Comparison of ENCODE assay signal across 8 cellular contexts in the genomic region with DNA sequence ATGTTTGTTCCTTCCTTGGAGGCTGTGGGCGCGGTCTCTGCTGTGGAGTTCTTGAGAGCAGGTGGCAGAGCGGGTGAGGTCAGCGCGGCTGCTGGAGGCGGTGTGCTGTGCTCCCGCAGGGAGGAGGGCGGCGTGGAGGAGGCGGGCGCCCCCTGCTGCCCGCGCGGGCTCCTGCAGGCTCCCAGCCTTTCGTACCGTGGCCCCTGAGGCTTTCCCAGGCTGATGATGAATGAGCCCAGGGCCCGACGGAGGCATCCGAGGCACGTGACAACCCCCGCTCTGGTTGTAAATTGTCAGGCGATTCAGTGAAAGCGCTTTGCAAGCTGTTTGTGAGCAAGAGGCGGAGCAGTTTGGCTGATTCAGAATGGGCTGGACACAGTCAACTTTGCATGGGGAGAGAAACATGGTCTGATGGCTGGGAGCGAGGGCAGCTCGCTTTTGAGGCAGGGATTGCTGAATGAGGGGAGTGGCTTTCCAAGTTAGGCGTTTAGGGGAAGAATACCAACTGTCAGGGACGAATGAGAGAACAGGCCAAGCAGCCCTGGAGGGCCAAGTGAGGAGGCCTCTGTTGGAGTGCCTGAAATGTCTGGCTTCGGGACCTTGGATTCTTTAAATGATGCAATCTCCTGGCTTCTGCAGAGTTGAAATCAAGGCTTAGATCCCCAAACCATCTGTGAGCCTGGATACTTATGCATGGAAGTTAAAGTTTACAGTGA. TPM values are rescaled to one million over a fixed set of nuclear protein-coding genes. Genes with fewer than 3 reads are reported as not detected.
DNase-seq lines count a peak whose midpoint lies in the region; ATAC-seq and TF ChIP-seq lines count a peak whose summit lies in the region.

No MANE protein-coding gene starts in this region.

- no peak overlapping the region for H3K4me3 ChIP-seq in mesodermal cell (ENCODE audit: extremely low read depth, insufficient read depth, low read length, poor library complexity, severe bottlenecking)

- H3K36me3 ChIP-seq in mesodermal cell (ENCODE audit: control insufficient read depth, insufficient read depth, low read length), result no peaks in the 10 kb centered on the region

- peak overlapping the region; percentile 50 for H3K4me3 Mint-ChIP-seq in endothelial cell (ENCODE audit: unreplicated experiment)

- peak overlapping the region; percentile 21 for H3K27ac Mint-ChIP-seq in endothelial cell (ENCODE audit: unreplicated experiment)

- H3K27ac ChIP-seq in mesodermal cell (ENCODE audit: low read depth, low read length, severe bottlenecking), result peak overlapping the region; percentile 95

- H3K36me3 Mint-ChIP-seq in endothelial cell (ENCODE audit: low read depth, unreplicated experiment), result peaks cover 11% of the 10 kb centered on the region

- H3K9me3 ChIP-seq in mesodermal cell (ENCODE audit: control insufficient read depth, low read length), result peaks cover 12% of the 10 kb centered on the region

- peaks cover 5% of the 10 kb centered on the region for H3K4me1 Mint-ChIP-seq in endothelial cell (ENCODE audit: unreplicated experiment)

- no peaks in the 10 kb centered on the region for H3K9me3 Mint-ChIP-seq in endothelial cell (ENCODE audit: unreplicated experiment)

- H3K27me3 Mint-ChIP-seq in endothelial cell (ENCODE audit: unreplicated experiment), result peaks cover 8% of the 10 kb centered on the region

- TF ChIP-seq CTCF in endothelial cell (IDR thresholded peaks at IDR 0.05; ENCODE audit: unreplicated experiment), result peak; percentile 94

- peaks cover 9% of the 10 kb centered on the region for H3K4me1 ChIP-seq in mesodermal cell (ENCODE audit: control insufficient read depth, insufficient read depth, low read length, poor library complexity, severe bottlenecking)

- DNase-seq in NCI-H748 treated with DMSO at 0.1 percent for 48 hours (lab: John Stamatoyannopoulos, UW) (peak; percentile 76), endothelial cell (ENCODE audit: low spot score) (peak; percentile 85)
- DNase-seq in activated CD8-positive, alpha-beta memory T cell treated with anti-CD3 and anti-CD28 coated beads, Interleukin-2, amount 50 U/mL, for 24 hours (ENCODE audit: extremely low read depth), result peak; percentile 48
- peak; percentile 53 to 57 for DNase-seq in stimulated activated CD8-positive, alpha-beta memory T cell treated with anti-CD3 and anti-CD28 coated beads, Interleukin-15, amount 100 ng/mL, for 4 hours (ENCODE audit: low read depth in 2 of 2)

- 7 to 8% methylated on average over 23 to 29 of the region's 29 CpGs for WGBS in mesodermal cell (ENCODE audit: insufficient coverage in 2 of 2), 2 experiments

- peak; percentile 87 for ATAC-seq in GM18502 (IDR thresholded peaks at IDR 0.05; ENCODE audit: poor library complexity, unreplicated experiment)
- peak; percentile 77 for ATAC-seq in HG03159 (IDR thresholded peaks at IDR 0.05; ENCODE audit: unreplicated experiment)
- ATAC-seq in GM18907 (IDR thresholded peaks at IDR 0.05; ENCODE audit: unreplicated experiment), result no peak

RNA-seq across cellular contexts. Expression of a gene that starts 46.6 kb away (rescaled TPM):
- total RNA-seq in endothelial cell (ENCODE audit: unreplicated experiment), result 10.6 TPM
- polyA plus RNA-seq in mesodermal cell (2013, experiment 1 of 2), result 2.9 TPM
- polyA plus RNA-seq in mesodermal cell (2013, experiment 2 of 2), result 2.3 TPM
